Comparison of ENCODE assay signal across 8 cellular contexts in the genomic region with DNA sequence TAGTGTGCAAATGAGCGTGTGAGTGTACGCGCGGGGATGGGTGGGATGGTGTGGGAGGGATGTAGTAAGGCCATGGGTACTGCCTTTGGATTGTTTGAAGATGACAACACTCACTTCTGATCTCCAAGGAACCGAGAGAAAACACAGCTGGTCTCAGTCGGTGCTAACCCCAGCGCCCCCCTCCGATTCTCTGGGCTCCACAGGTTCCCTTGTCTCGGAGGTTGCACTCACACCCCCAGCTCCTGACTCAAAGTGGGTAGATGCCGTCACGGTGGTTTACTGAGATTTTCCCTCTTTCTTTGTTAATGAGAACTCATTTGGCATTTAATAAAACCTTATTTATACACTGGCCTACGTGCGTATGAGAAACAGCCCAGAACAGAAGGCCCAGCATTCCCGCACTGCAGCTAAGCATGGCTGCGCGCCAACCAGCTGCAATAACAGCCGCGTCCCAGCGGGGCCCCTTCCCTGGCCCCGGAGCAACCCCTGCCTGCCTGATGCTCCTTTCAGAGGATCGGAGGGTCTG. TPM values are rescaled to one million over a fixed set of nuclear protein-coding genes. Genes with fewer than 3 reads are reported as not detected.
A peak's percentile ranks its signal among the peaks of the same experiment; 100 is the strongest.
DNase-seq lines count a peak whose midpoint lies in the region; ATAC-seq and TF ChIP-seq lines count a peak whose summit lies in the region.

No MANE protein-coding gene starts in this region.

- 0 out of 2 replicates have a peak overlapping the region, but pooled peaks have one; percentile 38 for H3K4me2 ChIP-seq in GM23338

- H3K9me3 Mint-ChIP-seq in GM23338 (no peaks in the 10 kb centered on the region), T-cell (no peaks in the 10 kb centered on the region)
- H3K9me3 Mint-ChIP-seq in activated T-helper 17 cell treated with anti-CD3 and anti-CD28 coated beads, Interleukin-2, amount 50 U/mL, for 72 hours: no peaks in the 10 kb centered on the region
- H3K9me3 Mint-ChIP-seq in activated CD8-positive, alpha-beta T cell treated with anti-CD3 and anti-CD28 coated beads, Interleukin-2, amount 10 ng/mL, durations not matched to agents 7 days and 5 days (ENCODE audit: insufficient read depth): no peaks in the 10 kb centered on the region

- no peaks in the 10 kb centered on the region for H3K9me2 ChIP-seq in GM23338 (ENCODE audit: insufficient read depth)

- H3K36me3 Mint-ChIP-seq in GM23338 (ENCODE audit: low read depth) (no peaks in the 10 kb centered on the region), T-cell (no peaks in the 10 kb centered on the region)
- no peaks in the 10 kb centered on the region for H3K36me3 Mint-ChIP-seq in activated T-helper 17 cell treated with anti-CD3 and anti-CD28 coated beads, Interleukin-2, amount 50 U/mL, for 72 hours (ENCODE audit: low read depth)
- peaks cover 2% of the 10 kb centered on the region for H3K36me3 Mint-ChIP-seq in activated CD8-positive, alpha-beta T cell treated with anti-CD3 and anti-CD28 coated beads, Interleukin-2, amount 10 ng/mL, durations not matched to agents 7 days and 5 days (ENCODE audit: low read depth)

- no peak overlapping the region for H3K27ac Mint-ChIP-seq in GM23338
- H3K27ac Mint-ChIP-seq in activated T-helper 17 cell treated with anti-CD3 and anti-CD28 coated beads, Interleukin-2, amount 50 U/mL, for 72 hours: no peak overlapping the region
- H3K27ac Mint-ChIP-seq in T-cell: no peak overlapping the region
- H3K27ac Mint-ChIP-seq in activated CD8-positive, alpha-beta T cell treated with anti-CD3 and anti-CD28 coated beads, Interleukin-2, amount 10 ng/mL, durations not matched to agents 7 days and 5 days: no peak overlapping the region

- peak overlapping the region in 1 of 3 donors; percentile 3 for H3K9ac ChIP-seq in skeletal muscle tissue (ENCODE audit: low read depth in 1 of 3, low read length in 3 of 3)

- H4K20me1 ChIP-seq in GM23338 (replicated peaks; ENCODE audit: insufficient read depth): no peaks in the 10 kb centered on the region

- H3K27ac ChIP-seq in GM23338 (ENCODE audit: low read depth) (no peak overlapping the region), skeletal muscle tissue (ENCODE audit: low read depth, low read length) (peak overlapping the region; percentile 90)

- DNase-seq in GM23338 (ENCODE audit: low spot score) (no peak), choroid plexus epithelial cell (ENCODE audit: low read depth) (peak; percentile 99), left kidney (ENCODE audit: low read depth, low spot score) (peak; percentile 78), 8988T (no peak), T-cell (no peak)
- no peak for DNase-seq in activated CD8-positive, alpha-beta T cell treated with anti-CD3 and anti-CD28 coated beads, Interleukin-2, amount 10 ng/mL, durations not matched to agents 7 days and 5 days

- H3K27me3 ChIP-seq in GM23338 (ENCODE audit: insufficient read depth): no peaks in the 10 kb centered on the region
- H3K27me3 ChIP-seq in skeletal muscle tissue (ENCODE audit: control insufficient read depth in 3 of 3, insufficient read depth in 3 of 3, low read length in 3 of 3): no peaks in the 10 kb centered on the region

- no peak overlapping the region for H3K4me3 ChIP-seq in GM23338
- H3K4me3 ChIP-seq in choroid plexus epithelial cell (ENCODE audit: low read depth, low read length): no peak overlapping the region
- H3K4me3 ChIP-seq in skeletal muscle tissue (ENCODE audit: low read length in 3 of 3): peak overlapping the region in 2 of 3 donors; percentile 35 to 48

- no peaks in the 10 kb centered on the region for H3K79me2 ChIP-seq in GM23338 (replicated peaks; ENCODE audit: insufficient read depth)

- H3F3A ChIP-seq in GM23338 (replicated peaks; ENCODE audit: low read depth): no peaks in the 10 kb centered on the region

- H3K36me3 ChIP-seq in GM23338 (ENCODE audit: insufficient read depth) (no peaks in the 10 kb centered on the region), skeletal muscle tissue (ENCODE audit: control insufficient read depth in 3 of 3, insufficient read depth in 3 of 3, low read length in 3 of 3) (no peaks in the 10 kb centered on the region)

- peaks cover 11% of the 10 kb centered on the region for H3K4me1 ChIP-seq in GM23338 (ENCODE audit: insufficient read depth)
- H3K4me1 ChIP-seq in skeletal muscle tissue (ENCODE audit: control insufficient read depth in 3 of 3, insufficient read depth in 3 of 3, low read length in 3 of 3): peaks cover 52 to 60% (median 57%) of the 10 kb centered on the region in 3 donors

- H2AFZ ChIP-seq in GM23338: peak overlapping the region; percentile 92

- POLR2A ChIA-PET in T-cell (lab: Charles Lee): no interaction called here
- POLR2A ChIA-PET in activated CD8-positive, alpha-beta T cell treated with anti-CD3 and anti-CD28 coated beads, Interleukin-2, amount 10 ng/mL, durations not matched to agents 7 days and 5 days (lab: Charles Lee): no interaction called here

- TF ChIP-seq CTCF in GM23338 (conservative IDR thresholded peaks at IDR 0.05; ENCODE audit: low read depth in 2 of 2): no peak
- peak; percentile 21 for TF ChIP-seq CTCF in choroid plexus epithelial cell (conservative IDR thresholded peaks at IDR 0.05; ENCODE audit: low read depth, low read length)

- H3K4me1 Mint-ChIP-seq in GM23338: peaks cover 36% of the 10 kb centered on the region
- peaks cover 5% of the 10 kb centered on the region for H3K4me1 Mint-ChIP-seq in activated T-helper 17 cell treated with anti-CD3 and anti-CD28 coated beads, Interleukin-2, amount 50 U/mL, for 72 hours
- H3K4me1 Mint-ChIP-seq in T-cell: peaks cover 9 to 19% (median 13%) of the 10 kb centered on the region in 3 donors
- H3K4me1 Mint-ChIP-seq in activated CD8-positive, alpha-beta T cell treated with anti-CD3 and anti-CD28 coated beads, Interleukin-2, amount 10 ng/mL, durations not matched to agents 7 days and 5 days (ENCODE audit: low read depth): peaks cover 51% of the 10 kb centered on the region

- H3K4me3 Mint-ChIP-seq in GM23338 (no peak overlapping the region), T-cell (no peak overlapping the region)
- no peak overlapping the region for H3K4me3 Mint-ChIP-seq in activated T-helper 17 cell treated with anti-CD3 and anti-CD28 coated beads, Interleukin-2, amount 50 U/mL, for 72 hours
- H3K4me3 Mint-ChIP-seq in activated CD8-positive, alpha-beta T cell treated with anti-CD3 and anti-CD28 coated beads, Interleukin-2, amount 10 ng/mL, durations not matched to agents 7 days and 5 days: no peak overlapping the region

- ATAC-seq in GM23338 (peak; percentile 42), T-cell (replicated peaks in 1 of 4) (no peak)
- no peak for ATAC-seq in activated T-helper 17 cell treated with anti-CD3 and anti-CD28 coated beads, Interleukin-2, amount 50 U/mL, for 72 hours (replicated peaks)
- no peak for ATAC-seq in activated CD8-positive, alpha-beta T cell treated with anti-CD3 and anti-CD28 coated beads, Interleukin-2, amount 10 ng/mL, durations not matched to agents 7 days and 5 days

- CTCF ChIA-PET in T-cell (lab: Charles Lee): no interaction called here
- CTCF ChIA-PET in activated CD8-positive, alpha-beta T cell treated with anti-CD3 and anti-CD28 coated beads, Interleukin-2, amount 10 ng/mL, durations not matched to agents 7 days and 5 days (lab: Charles Lee): no interaction called here

- H3K27me3 Mint-ChIP-seq in GM23338 (ENCODE audit: insufficient read depth, low read depth, poor library complexity) (peaks cover 11% of the 10 kb centered on the region), T-cell (peaks cover 5 to 9% of the 10 kb centered on the region in 2 donors)
- peaks cover 10% of the 10 kb centered on the region for H3K27me3 Mint-ChIP-seq in activated T-helper 17 cell treated with anti-CD3 and anti-CD28 coated beads, Interleukin-2, amount 50 U/mL, for 72 hours
- peaks cover 2% of the 10 kb centered on the region for H3K27me3 Mint-ChIP-seq in activated CD8-positive, alpha-beta T cell treated with anti-CD3 and anti-CD28 coated beads, Interleukin-2, amount 10 ng/mL, durations not matched to agents 7 days and 5 days (ENCODE audit: low read depth)

- H3K9me3 ChIP-seq in skeletal muscle tissue (ENCODE audit: control insufficient read depth in 3 of 3, low read length in 3 of 3): no peaks in the 10 kb centered on the region

RNA-seq across cellular contexts. Expression of a gene that starts 25.8 kb away (rescaled TPM):
- 0.08 TPM in 1 of 2 replicates, not detected in the other for total RNA-seq in GM23338 (2014; rRNA removed; shearing (Covaris generic))
- not detected in 2 replicates for polyA plus RNA-seq in GM23338 (2016; fragmentation: Nextera tagmentation; extraction: Ambion mirVana)
- total RNA-seq in skeletal muscle tissue: 2.1 TPM
- not detected for total RNA-seq in activated T-helper 17 cell treated with anti-CD3 and anti-CD28 coated beads, Interleukin-2, amount 50 U/mL, for 72 hours
- not detected for total RNA-seq in T-cell
- not detected for total RNA-seq in activated CD8-positive, alpha-beta T cell treated with anti-CD3 and anti-CD28 coated beads, Interleukin-2, amount 10 ng/mL, durations not matched to agents 7 days and 5 days

Comparison
In these comparisons a context has a peak if more than half of its experiments do, and no peak if none do; other contexts are left out.
1. DNase-seq: peak in choroid plexus epithelial cell (single experiment) and left kidney (single experiment); none in GM23338 (single experiment), 8988T (single experiment), T-cell (0 of 34) and activated CD8-positive, alpha-beta T cell treated with anti-CD3 and anti-CD28 coated beads, Interleukin-2, amount 10 ng/mL, durations not matched to agents 7 days and 5 days (single experiment).
2. H3K4me3 ChIP-seq: peak in skeletal muscle tissue (2 of 3); none in GM23338 (single experiment) and choroid plexus epithelial cell (single experiment).